ENCODE assay signal across 15 cellular contexts in genomic region chr2:240946654-240947053, GRCh38. TPM values are rescaled to one million over a fixed set of nuclear protein-coding genes. Genes with fewer than 3 reads are reported as not detected.
DNase-seq lines count a peak whose midpoint lies in the region; ATAC-seq lines count a peak whose summit lies in the region.
"Had no signal": no experiment of that assay in that cellular context is flagged by ENCODE, and none has a peak within 500 bp of the region (broad histone marks: within the 10 kb centered on the region; RNA-seq: fewer than 3 reads in every experiment).

No MANE protein-coding gene starts in this region.

- no peak for ATAC-seq in GM21717 (IDR thresholded peaks at IDR 0.05; ENCODE audit: unreplicated experiment)

- peak; percentile 46 for DNase-seq in activated effector memory CD4-positive, alpha-beta T cell treated with anti-CD3 and anti-CD28 coated beads, Interleukin-2, amount 50 U/mL, for 16 hours
- no peak for DNase-seq in activated effector memory CD4-positive, alpha-beta T cell treated with Interleukin-2 at 50 U/mL for 16 hours
- DNase-seq in RPMI7951 (ENCODE audit: low read depth), result peak; percentile 88
- peak; percentile 31 for DNase-seq in foreskin melanocyte
- peak; percentile 23 for DNase-seq in stromal cell of bone marrow (ENCODE audit: low read depth)
- DNase-seq in stimulated activated CD4-positive, alpha-beta T cell treated with anti-CD3 and anti-CD28 coated beads, Interleukin-4, amount 100 ng/mL, for 1 hour, result no peak
- DNase-seq in NCI-H774 (lab: John Stamatoyannopoulos, UW), result no peak
- DNase-seq: activated CD4-positive, alpha-beta T cell treated with anti-CD3 and anti-CD28 coated beads, Interleukin-2, amount 50 U/mL, for 48 hours; hippocampal formation; NCI-H1105; small intestine; T1000 had no signal

RNA-seq across cellular contexts. Expression of gene CROCC2, which starts 40.5 kb away (rescaled TPM):
- 0.12 TPM in 1 of 2 replicates, not detected in the other for total RNA-seq in RPMI7951 (2014; rRNA removed; shearing (Covaris generic))
- total RNA-seq: A673, NCI-H460 had no signal

RNA-seq across cellular contexts. Expression of gene MAB21L4, which starts 50.7 kb away (rescaled TPM):
- total RNA-seq in RPMI7951 (2014; rRNA removed; shearing (Covaris generic)), result not detected in 2 replicates
- total RNA-seq: A673, NCI-H460 had no signal

RNA-seq across cellular contexts. Expression of gene SNED1, which starts 51.8 kb away (rescaled TPM):
- total RNA-seq in RPMI7951 (2014; rRNA removed; shearing (Covaris generic)), result 63.7 and 65.5 TPM in 2 replicates

Comparison
In these comparisons a context has a peak if more than half of its experiments do, and no peak if none do; other contexts are left out.
1. DNase-seq: peak in activated effector memory CD4-positive, alpha-beta T cell treated with anti-CD3 and anti-CD28 coated beads, Interleukin-2, amount 50 U/mL, for 16 hours (single experiment), RPMI7951 (single experiment), foreskin melanocyte (single experiment) and stromal cell of bone marrow (single experiment); none in activated effector memory CD4-positive, alpha-beta T cell treated with Interleukin-2 at 50 U/mL for 16 hours (single experiment), stimulated activated CD4-positive, alpha-beta T cell treated with anti-CD3 and anti-CD28 coated beads, Interleukin-4, amount 100 ng/mL, for 1 hour (single experiment) and NCI-H774 (single experiment).